In the genomic region with DNA sequence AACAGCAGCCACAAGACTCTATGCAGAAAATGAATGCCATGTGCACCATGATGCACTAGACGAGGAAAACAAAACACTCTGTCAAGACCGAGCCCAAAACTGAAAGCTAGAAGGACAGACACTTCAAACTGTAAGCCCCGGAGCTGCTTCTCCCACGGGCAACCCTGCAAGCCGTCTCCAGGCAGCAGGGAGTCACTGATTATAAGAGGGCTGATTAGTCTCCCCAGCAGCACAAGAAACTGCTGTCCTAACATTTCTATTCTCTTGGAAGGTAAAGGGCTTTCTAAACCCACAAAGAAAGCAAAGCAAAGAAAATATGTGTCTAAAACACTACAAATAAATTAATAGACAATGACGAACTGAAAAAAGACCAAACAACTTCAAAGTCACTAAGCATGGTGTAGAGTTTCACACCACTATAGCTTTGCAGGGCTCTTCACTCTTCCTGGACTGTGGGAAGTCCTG, we compare ENCODE assay signal across 10 cellular contexts. TPM values are rescaled to one million over a fixed set of nuclear protein-coding genes. Genes with fewer than 3 reads are reported as not detected.
A peak's percentile ranks its signal among the peaks of the same experiment; 100 is the strongest.
DNase-seq lines count a peak whose midpoint lies in the region; ATAC-seq, FAIRE-seq and TF ChIP-seq lines count a peak whose summit lies in the region.
"Had no signal": no experiment of that assay in that cellular context is flagged by ENCODE, and none has a peak within 500 bp of the region (broad histone marks: within the 10 kb centered on the region; RNA-seq: fewer than 3 reads in every experiment).

No MANE protein-coding gene starts in this region.

- no peak overlapping the region; the same call in 1 of the 2 replicates for H3K4me3 ChIP-seq in BLaER1
- H3K4me3 ChIP-seq in GM12878: peak overlapping the region; percentile 58
- H3K4me3 ChIP-seq in muscle layer of duodenum (ENCODE audit: low read depth in 1 of 2, low read length in 2 of 2): peak overlapping the region; percentile 8 to 33

- H3K27me3 ChIP-seq in BLaER1 (no peaks in the 10 kb centered on the region), GM12878 (replicated peaks in 1 of 2; ENCODE audit: control insufficient read depth in 2 of 2, insufficient read depth in 2 of 2, low read length in 1 of 2) (no peaks in the 10 kb centered on the region), muscle layer of duodenum (ENCODE audit: low read depth, low read length) (no peaks in the 10 kb centered on the region)

- intact Hi-C loops in GM12878 (cut with micrococcal nuclease; ENCODE audit: unreplicated experiment): no loop called here

- BruUV-seq in GM12878 (replicated peaks; lab: Mats Ljungman, UMichigan): no TSS peak

- H3K4me2 ChIP-seq in BLaER1 (peak overlapping the region; percentile 69), GM12878 (ENCODE audit: control insufficient read depth, insufficient read depth) (peak overlapping the region; percentile 93)

- DNase-seq in NCI-H226 (peak; percentile 37), GM12878 (ENCODE audit: low read depth, low spot score) (no peak), SKM-1 (lab: John Stamatoyannopoulos, UW; ENCODE audit: unreplicated experiment) (no peak), NOMO-1 (lab: John Stamatoyannopoulos, UW; ENCODE audit: unreplicated experiment in 2 of 2) (no peak)

- WGBS in GM12878 (ENCODE audit: insufficient coverage, insufficient replicate concordance, low lambda C conversion rate, missing lambda C conversion rate): 0% methylated on average over 6 of the region's 6 CpGs

- no peak for TF ChIP-seq RAD21 in GM12878 (IDR thresholded peaks at IDR 0.05; ENCODE audit: insufficient read depth, low read depth, low read length)

- no peak for TF ChIP-seq EP300 in GM12878 (IDR thresholded peaks at IDR 0.05; ENCODE audit: borderline replicate concordance in 1 of 2, control insufficient read depth in 1 of 2, low read depth in 2 of 2, low read length in 2 of 2)

- peak overlapping the region; percentile 39; the same call in 1 of the 2 replicates for H3K9ac ChIP-seq in BLaER1
- peak overlapping the region; percentile 62 for H3K9ac ChIP-seq in GM12878 (ENCODE audit: control insufficient read depth, insufficient read depth, low read length)

- H3K27ac ChIP-seq in BLaER1 (peak overlapping the region; percentile 71), GM12878 (ENCODE audit: control insufficient read depth, insufficient read depth) (peak overlapping the region; percentile 92), muscle layer of duodenum (ENCODE audit: low read length) (peak overlapping the region; percentile 74)

- CTCF ChIA-PET in GM12878 (lab: Yijun Ruan, JAX): interaction anchor here (0.8 to 8.2 kb wide), 13 partner anchors 9 to 192 kb away, joined by 3 to 87 read pairs (median 5); no protein-coding TSS in a partner anchor

- H3K36me3 ChIP-seq in BLaER1 (no peaks in the 10 kb centered on the region), GM12878 (ENCODE audit: control insufficient read depth in 2 of 2, insufficient read depth in 2 of 2, low read length in 1 of 2) (no peaks in the 10 kb centered on the region), muscle layer of duodenum (ENCODE audit: control insufficient read depth in 1 of 2, insufficient read depth in 2 of 2, low read length in 2 of 2) (peaks cover 0 to 5% of the 10 kb centered on the region in 2 donors)

- no peak for TF ChIP-seq CTCF in GM12878 (IDR thresholded peaks at IDR 0.05 in 2 of 3, conservative IDR thresholded peaks at IDR 0.05 in 1 of 3; ENCODE audit: control insufficient read depth in 2 of 3, extremely low read depth in 1 of 3, insufficient read depth in 1 of 3, low read depth in 3 of 3, low read length in 3 of 3)

- in situ Hi-C loops in GM12878 (cut with MboI): no loop called here

- H3K9me3 ChIP-seq in BLaER1 (no peaks in the 10 kb centered on the region), GM12878 (replicated peaks; ENCODE audit: control insufficient read depth, insufficient read depth, low read length) (no peaks in the 10 kb centered on the region), muscle layer of duodenum (ENCODE audit: control insufficient read depth in 1 of 2, low read length in 2 of 2) (no peaks in the 10 kb centered on the region)

- SMC1A ChIA-PET in GM12878 (lab: Charles Lee; ENCODE audit: uncharacterized antibody, unreplicated experiment): interaction anchor here (0.8 to 8.1 kb wide), 18 partner anchors 8 to 102 kb away, joined by 3 to 119 read pairs (median 6); no protein-coding TSS in a partner anchor

- peak; percentile 68 for FAIRE-seq in GM12878 (lab: Jason Lieb, UNC)

- no peak for TF ChIP-seq POLR2A in GM12878 (IDR thresholded peaks at IDR 0.05; ENCODE audit: low read depth, low read length)

- peaks cover 97% of the 10 kb centered on the region for H3K79me2 ChIP-seq in GM12878 (ENCODE audit: control insufficient read depth, insufficient read depth, low read length)

- RAD21 ChIA-PET in GM12878 (lab: Charles Lee; ENCODE audit: unreplicated experiment): interaction anchor here (0.9 to 3.7 kb wide), 11 partner anchors 11 to 50 kb away, joined by 3 to 48 read pairs (median 4); a partner anchor contains a TSS

- H2AFZ ChIP-seq in GM12878 (ENCODE audit: control insufficient read depth, low read depth, low read length): peak overlapping the region; percentile 61

- POLR2A ChIA-PET in GM12878 (lab: Charles Lee): interaction anchor here (0.5 to 5.7 kb wide), 7 partner anchors 7 to 98 kb away, joined by 3 to 50 read pairs (median 9); no protein-coding TSS in a partner anchor

- H4K20me1 ChIP-seq in BLaER1: no peaks in the 10 kb centered on the region
- no peaks in the 10 kb centered on the region for H4K20me1 ChIP-seq in GM12878 (ENCODE audit: control insufficient read depth, insufficient read depth)

- H3K4me1 ChIP-seq in BLaER1: peaks cover 97% of the 10 kb centered on the region
- H3K4me1 ChIP-seq in GM12878 (ENCODE audit: control insufficient read depth, insufficient read depth, low read length): peaks cover 61% of the 10 kb centered on the region
- H3K4me1 ChIP-seq in muscle layer of duodenum (ENCODE audit: control insufficient read depth in 1 of 2, insufficient read depth in 2 of 2, low read length in 2 of 2): peaks cover 43 to 68% of the 10 kb centered on the region in 2 donors

- ATAC-seq in GM18868 (IDR thresholded peaks at IDR 0.05; ENCODE audit: unreplicated experiment) (peak; percentile 50), GM12878 (peak; percentile 60), HG02763 (IDR thresholded peaks at IDR 0.05; ENCODE audit: unreplicated experiment) (no peak)

TF ChIP-seq in GM12878, 131 proteins besides CTCF, POLR2A, EP300 and RAD21 (continues in another document):
- TF ChIP-seq, protein P1, sequence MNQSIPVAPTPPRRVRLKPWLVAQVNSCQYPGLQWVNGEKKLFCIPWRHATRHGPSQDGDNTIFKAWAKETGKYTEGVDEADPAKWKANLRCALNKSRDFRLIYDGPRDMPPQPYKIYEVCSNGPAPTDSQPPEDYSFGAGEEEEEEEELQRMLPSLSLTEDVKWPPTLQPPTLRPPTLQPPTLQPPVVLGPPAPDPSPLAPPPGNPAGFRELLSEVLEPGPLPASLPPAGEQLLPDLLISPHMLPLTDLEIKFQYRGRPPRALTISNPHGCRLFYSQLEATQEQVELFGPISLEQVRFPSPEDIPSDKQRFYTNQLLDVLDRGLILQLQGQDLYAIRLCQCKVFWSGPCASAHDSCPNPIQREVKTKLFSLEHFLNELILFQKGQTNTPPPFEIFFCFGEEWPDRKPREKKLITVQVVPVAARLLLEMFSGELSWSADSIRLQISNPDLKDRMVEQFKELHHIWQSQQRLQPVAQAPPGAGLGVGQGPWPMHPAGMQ (IDR thresholded peaks at IDR 0.05; ENCODE audit: borderline replicate concordance): no peak
- TF ChIP-seq NFYA (IDR thresholded peaks at IDR 0.05; ENCODE audit: borderline replicate concordance, low read depth, low read length) (no peak), MXI1 (IDR thresholded peaks at IDR 0.05; ENCODE audit: low read depth, low read length) (0 out of 2 replicates have a peak, but pooled peaks have one; percentile 34)

RNA-seq across cellular contexts. Expression of a gene that starts 15.5 kb away (rescaled TPM):
- total RNA-seq in GM12878 (2013; cell fraction: nucleolus; rRNA removed): 172 and 173 TPM in 2 replicates
- 18.4 and 21.9 TPM in 2 replicates for total RNA-seq in GM12878 (2014; rRNA removed)
- total RNA-seq in GM12878 (2014; rRNA removed; fragmentation: Illumina TruSeq; extraction: Trizol): 17.0 and 20.4 TPM in 2 replicates
- 27.0 and 28.7 TPM in 2 replicates for total RNA-seq in GM12878 (2021)
- 12.9 TPM for polyA plus RNA-seq in GM12878 (2011; ENCODE audit: low read depth)
- polyA plus RNA-seq in GM12878 (2011; rRNA removed): 53.4 and 75.9 TPM in 2 replicates
- polyA plus RNA-seq in GM12878 (2011; cell fraction: cytosol; rRNA removed): 38.8 and 40.0 TPM in 2 replicates
- 110 and 121 TPM in 2 replicates for polyA plus RNA-seq in GM12878 (2011; cell fraction: nucleus; rRNA removed)
- 17.9 and 21.2 TPM in 2 replicates for polyA plus RNA-seq in GM12878 (2012)
- polyA plus RNA-seq in GM12878 (2014; fragmentation: Illumina TruSeq; extraction: Trizol): 22.7 and 26.1 TPM in 2 replicates
- polyA plus RNA-seq in GM12878 (2014; fragmentation: Nextera tagmentation; extraction: Ambion mirVana): 1 to 10 TPM; 1.3 to 1.4 TPM
- polyA plus RNA-seq in GM12878 (2014; rRNA removed): 22.4 and 25.6 TPM in 2 replicates
- polyA plus RNA-seq in GM12878 (2016; fragmentation: Nextera tagmentation; extraction: Ambion mirVana): 1 to 10 TPM; 2.7 to 8.2 TPM
- polyA minus RNA-seq in GM12878 (2011; rRNA and poly(A)+ RNA removed): 50.3 and 51.8 TPM in 2 replicates
- polyA minus RNA-seq in GM12878 (2011; cell fraction: cytosol; rRNA and poly(A)+ RNA removed): 14.4 and 14.8 TPM in 2 replicates
- polyA minus RNA-seq in GM12878 (2011; cell fraction: nucleus; rRNA and poly(A)+ RNA removed): 35.9 and 50.8 TPM in 2 replicates

RNA-seq across cellular contexts. Expression of a gene that starts 30.4 kb away (rescaled TPM):
- total RNA-seq in GM12878 (2013; cell fraction: nucleolus; rRNA removed): not detected in 2 replicates
- total RNA-seq in GM12878 (2014; rRNA removed) (0.06 TPM in 1 of 2 replicates, not detected in the other), GM12878 (2014; rRNA removed; fragmentation: Illumina TruSeq; extraction: Trizol) (not detected in 2 replicates), GM12878 (2021) (0.08 TPM in 1 of 2 replicates, not detected in the other)
- not detected for polyA plus RNA-seq in GM12878 (2011; ENCODE audit: low read depth)
- polyA plus RNA-seq in GM12878 (2011; rRNA removed) (not detected in 2 replicates), GM12878 (2014; fragmentation: Illumina TruSeq; extraction: Trizol) (0.04 TPM in 1 of 2 replicates, not detected in the other), GM12878 (2014; fragmentation: Nextera tagmentation; extraction: Ambion mirVana) (not detected), GM12878 (2014; rRNA removed) (not detected in 2 replicates), GM12878 (2016; fragmentation: Nextera tagmentation; extraction: Ambion mirVana) (not detected)
- not detected in 2 replicates for polyA plus RNA-seq in GM12878 (2011; cell fraction: cytosol; rRNA removed)
- polyA plus RNA-seq in GM12878 (2011; cell fraction: nucleus; rRNA removed): not detected in 2 replicates
- not detected in 2 replicates for polyA plus RNA-seq in GM12878 (2012)
- 0.10 and 0.15 TPM in 2 replicates for polyA minus RNA-seq in GM12878 (2011; rRNA and poly(A)+ RNA removed)
- not detected in 2 replicates for polyA minus RNA-seq in GM12878 (2011; cell fraction: cytosol; rRNA and poly(A)+ RNA removed)
- polyA minus RNA-seq in GM12878 (2011; cell fraction: nucleus; rRNA and poly(A)+ RNA removed): 0.12 TPM in 1 of 2 replicates, not detected in the other
- total RNA-seq: mononuclear cell had no signal
- polyA plus RNA-seq: IgD-negative memory B cell had no signal
